1 cellular context compared by ENCODE assay signal in the genomic region with DNA sequence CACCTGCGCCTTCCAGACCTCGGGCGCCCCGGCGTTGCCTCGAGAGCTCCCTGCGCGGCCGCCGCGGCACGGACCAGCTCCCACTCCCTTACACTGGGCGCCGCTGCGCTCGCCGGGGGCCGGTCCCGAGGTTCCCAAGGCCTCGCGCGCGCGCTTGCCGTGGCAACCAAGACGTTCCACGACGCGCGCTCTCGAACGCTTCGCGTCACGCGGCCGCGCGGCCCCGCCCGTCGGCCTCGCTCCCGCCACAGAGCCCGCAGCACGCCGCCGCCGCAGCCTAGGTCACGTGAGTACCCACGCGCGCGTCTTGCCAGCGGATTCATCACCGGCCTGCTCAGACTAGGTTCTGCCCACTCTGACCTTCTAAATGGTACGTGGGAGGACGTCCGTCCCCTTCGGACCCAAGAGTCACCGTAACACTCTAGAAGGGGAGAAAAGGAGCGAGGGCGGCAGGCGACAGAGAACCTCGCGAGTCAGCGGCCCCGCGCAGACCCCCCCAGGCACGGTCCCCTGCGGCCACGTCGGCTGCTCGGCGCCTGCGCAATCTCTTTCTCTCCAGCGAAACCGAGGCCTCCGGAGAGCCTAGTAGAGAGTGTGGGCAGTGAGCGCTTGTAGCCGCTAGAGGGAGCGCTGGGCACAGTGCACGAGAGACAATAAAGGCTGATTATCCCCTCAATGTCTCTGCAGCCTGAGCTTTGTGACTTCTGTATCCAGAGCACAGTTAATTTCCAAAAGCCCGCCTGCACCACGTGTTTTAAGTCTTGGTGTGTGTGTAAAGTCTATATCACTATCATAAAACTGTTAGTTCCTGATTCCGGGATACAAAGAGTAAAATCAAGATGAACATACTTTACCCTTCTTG.
A peak's percentile ranks its signal among the peaks of the same experiment; 100 is the strongest.
TF ChIP-seq lines count a peak whose summit lies in the region.

A gene with protein sequence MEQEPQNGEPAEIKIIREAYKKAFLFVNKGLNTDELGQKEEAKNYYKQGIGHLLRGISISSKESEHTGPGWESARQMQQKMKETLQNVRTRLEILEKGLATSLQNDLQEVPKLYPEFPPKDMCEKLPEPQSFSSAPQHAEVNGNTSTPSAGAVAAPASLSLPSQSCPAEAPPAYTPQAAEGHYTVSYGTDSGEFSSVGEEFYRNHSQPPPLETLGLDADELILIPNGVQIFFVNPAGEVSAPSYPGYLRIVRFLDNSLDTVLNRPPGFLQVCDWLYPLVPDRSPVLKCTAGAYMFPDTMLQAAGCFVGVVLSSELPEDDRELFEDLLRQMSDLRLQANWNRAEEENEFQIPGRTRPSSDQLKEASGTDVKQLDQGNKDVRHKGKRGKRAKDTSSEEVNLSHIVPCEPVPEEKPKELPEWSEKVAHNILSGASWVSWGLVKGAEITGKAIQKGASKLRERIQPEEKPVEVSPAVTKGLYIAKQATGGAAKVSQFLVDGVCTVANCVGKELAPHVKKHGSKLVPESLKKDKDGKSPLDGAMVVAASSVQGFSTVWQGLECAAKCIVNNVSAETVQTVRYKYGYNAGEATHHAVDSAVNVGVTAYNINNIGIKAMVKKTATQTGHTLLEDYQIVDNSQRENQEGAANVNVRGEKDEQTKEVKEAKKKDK (minus strand): TSS at position 173 of the 862 bp plus-strand sequence. CDS start 10,564 bp downstream, outside the sequence.

TF ChIP-seq in WTC11, 78 proteins besides CTCF, POLR2A, EP300 and RAD21 (continued from another document):
- TF ChIP-seq, protein P1, sequence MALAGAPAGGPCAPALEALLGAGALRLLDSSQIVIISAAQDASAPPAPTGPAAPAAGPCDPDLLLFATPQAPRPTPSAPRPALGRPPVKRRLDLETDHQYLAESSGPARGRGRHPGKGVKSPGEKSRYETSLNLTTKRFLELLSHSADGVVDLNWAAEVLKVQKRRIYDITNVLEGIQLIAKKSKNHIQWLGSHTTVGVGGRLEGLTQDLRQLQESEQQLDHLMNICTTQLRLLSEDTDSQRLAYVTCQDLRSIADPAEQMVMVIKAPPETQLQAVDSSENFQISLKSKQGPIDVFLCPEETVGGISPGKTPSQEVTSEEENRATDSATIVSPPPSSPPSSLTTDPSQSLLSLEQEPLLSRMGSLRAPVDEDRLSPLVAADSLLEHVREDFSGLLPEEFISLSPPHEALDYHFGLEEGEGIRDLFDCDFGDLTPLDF (CRISPR knock-in tag; IDR thresholded peaks at IDR 0.05), result no peak
- TF ChIP-seq SMAD4 (CRISPR knock-in tag; IDR thresholded peaks at IDR 0.05) (no peak), ZNF138 (CRISPR knock-in tag; conservative IDR thresholded peaks at IDR 0.05) (peak; percentile 67; the same call in 1 of the 2 replicates), ZNF423 (CRISPR knock-in tag; IDR thresholded peaks at IDR 0.05) (no peak)
- TF ChIP-seq, protein P2, sequence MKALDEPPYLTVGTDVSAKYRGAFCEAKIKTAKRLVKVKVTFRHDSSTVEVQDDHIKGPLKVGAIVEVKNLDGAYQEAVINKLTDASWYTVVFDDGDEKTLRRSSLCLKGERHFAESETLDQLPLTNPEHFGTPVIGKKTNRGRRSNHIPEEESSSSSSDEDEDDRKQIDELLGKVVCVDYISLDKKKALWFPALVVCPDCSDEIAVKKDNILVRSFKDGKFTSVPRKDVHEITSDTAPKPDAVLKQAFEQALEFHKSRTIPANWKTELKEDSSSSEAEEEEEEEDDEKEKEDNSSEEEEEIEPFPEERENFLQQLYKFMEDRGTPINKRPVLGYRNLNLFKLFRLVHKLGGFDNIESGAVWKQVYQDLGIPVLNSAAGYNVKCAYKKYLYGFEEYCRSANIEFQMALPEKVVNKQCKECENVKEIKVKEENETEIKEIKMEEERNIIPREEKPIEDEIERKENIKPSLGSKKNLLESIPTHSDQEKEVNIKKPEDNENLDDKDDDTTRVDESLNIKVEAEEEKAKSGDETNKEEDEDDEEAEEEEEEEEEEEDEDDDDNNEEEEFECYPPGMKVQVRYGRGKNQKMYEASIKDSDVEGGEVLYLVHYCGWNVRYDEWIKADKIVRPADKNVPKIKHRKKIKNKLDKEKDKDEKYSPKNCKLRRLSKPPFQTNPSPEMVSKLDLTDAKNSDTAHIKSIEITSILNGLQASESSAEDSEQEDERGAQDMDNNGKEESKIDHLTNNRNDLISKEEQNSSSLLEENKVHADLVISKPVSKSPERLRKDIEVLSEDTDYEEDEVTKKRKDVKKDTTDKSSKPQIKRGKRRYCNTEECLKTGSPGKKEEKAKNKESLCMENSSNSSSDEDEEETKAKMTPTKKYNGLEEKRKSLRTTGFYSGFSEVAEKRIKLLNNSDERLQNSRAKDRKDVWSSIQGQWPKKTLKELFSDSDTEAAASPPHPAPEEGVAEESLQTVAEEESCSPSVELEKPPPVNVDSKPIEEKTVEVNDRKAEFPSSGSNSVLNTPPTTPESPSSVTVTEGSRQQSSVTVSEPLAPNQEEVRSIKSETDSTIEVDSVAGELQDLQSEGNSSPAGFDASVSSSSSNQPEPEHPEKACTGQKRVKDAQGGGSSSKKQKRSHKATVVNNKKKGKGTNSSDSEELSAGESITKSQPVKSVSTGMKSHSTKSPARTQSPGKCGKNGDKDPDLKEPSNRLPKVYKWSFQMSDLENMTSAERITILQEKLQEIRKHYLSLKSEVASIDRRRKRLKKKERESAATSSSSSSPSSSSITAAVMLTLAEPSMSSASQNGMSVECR (CRISPR knock-in tag; IDR thresholded peaks at IDR 0.05; ENCODE audit: borderline replicate concordance), result no peak
